ENCODE assay signal across 8 cellular contexts in the genomic region with DNA sequence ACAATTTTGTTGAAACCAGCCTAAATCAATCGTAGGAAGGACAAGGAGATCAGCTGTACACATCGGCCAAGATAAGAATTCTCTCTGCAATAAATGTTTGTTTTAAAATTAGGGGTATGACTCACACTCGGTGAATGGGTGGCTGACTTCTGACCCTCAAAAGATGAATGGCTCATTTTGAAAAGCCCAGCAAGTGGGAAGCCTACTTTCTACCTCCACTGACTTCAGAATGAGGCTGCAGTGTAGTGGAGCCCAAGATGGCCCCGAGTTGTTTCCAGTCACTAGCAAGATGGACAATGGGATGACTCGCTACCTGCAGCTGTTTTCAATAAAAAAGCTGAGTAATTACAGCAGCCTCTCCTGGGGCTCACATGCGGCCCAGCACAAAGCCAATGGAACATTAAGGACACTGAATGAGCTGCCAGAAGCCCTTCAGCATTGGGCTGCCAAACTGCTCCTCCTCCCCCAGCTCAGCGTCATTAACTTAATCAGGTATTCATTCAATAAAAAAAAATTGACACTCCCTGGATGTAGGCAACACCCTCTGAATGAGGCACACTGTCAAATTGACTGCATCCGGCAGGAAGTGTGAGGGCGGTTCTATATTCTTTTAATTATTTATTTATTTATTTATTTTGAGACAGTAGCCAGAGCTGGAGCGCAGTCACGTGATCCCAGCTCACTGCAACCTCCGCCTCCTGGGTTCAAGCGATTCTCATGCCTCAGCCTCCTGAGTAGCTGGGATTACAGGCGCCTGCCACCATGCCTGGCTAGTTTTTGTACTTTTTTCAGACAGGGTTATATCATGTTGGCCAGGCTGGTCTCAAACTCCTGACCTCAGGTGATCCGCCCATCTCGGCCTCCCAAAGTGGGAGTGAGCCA.
DNase-seq lines count a peak whose midpoint lies in the region; ATAC-seq and TF ChIP-seq lines count a peak whose summit lies in the region.

No MANE protein-coding gene starts in this region.

- peaks cover 42% of the 10 kb centered on the region for H3K4me1 Mint-ChIP-seq in nephron

- TF ChIP-seq CTCF in coronary artery (IDR thresholded peaks at IDR 0.05) (no peak), nephron (IDR thresholded peaks at IDR 0.05; ENCODE audit: unreplicated experiment in 3 of 3) (no peak)

- no peaks in the 10 kb centered on the region for H3K9me3 Mint-ChIP-seq in nephron

- H3K36me3 Mint-ChIP-seq in nephron (ENCODE audit: low read depth), result no peaks in the 10 kb centered on the region

- H3K27ac Mint-ChIP-seq in nephron, result peak overlapping the region; percentile 42 to 51 (median 49)

- peaks cover 4% of the 10 kb centered on the region for H3K27me3 Mint-ChIP-seq in nephron (ENCODE audit: low read depth)

- no peak overlapping the region for H3K4me3 Mint-ChIP-seq in nephron

- H3K4me3 ChIP-seq in coronary artery, result no peak overlapping the region

- peak overlapping the region in 1 of 2 donors; percentile 16 for H3K27ac ChIP-seq in coronary artery

- DNase-seq in DMS53 (lab: John Stamatoyannopoulos, UW) (peak; percentile 72), NCI-H146 (lab: John Stamatoyannopoulos, UW) (peak; percentile 95), coronary artery (ENCODE audit: low spot score) (peak; percentile 9), occipital lobe (lab: John Stamatoyannopoulos, UW) (no peak)

- ATAC-seq in GM19463 (IDR thresholded peaks at IDR 0.05; ENCODE audit: unreplicated experiment), result no peak
- ATAC-seq in GM21447 (IDR thresholded peaks at IDR 0.05; ENCODE audit: unreplicated experiment), result no peak
- no peak for ATAC-seq in GM19452 (IDR thresholded peaks at IDR 0.05; ENCODE audit: unreplicated experiment)
